In genomic region chr3:108381531-108381930, GRCh38 we compare ENCODE assay signal across 16 cellular contexts.
DNase-seq lines count a peak whose midpoint lies in the region; TF ChIP-seq lines count a peak whose summit lies in the region.
"Had no signal": no experiment of that assay in that cellular context is flagged by ENCODE, and none has a peak within 500 bp of the region (broad histone marks: within the 10 kb centered on the region; RNA-seq: fewer than 3 reads in every experiment).

No MANE protein-coding gene starts in this region.

- H3K36me3 ChIP-seq in BE2C = no peaks in the 10 kb centered on the region
- no peaks in the 10 kb centered on the region for H3K36me3 ChIP-seq in HUES48 (ENCODE audit: control insufficient read depth, insufficient read depth, low read length)
- no peaks in the 10 kb centered on the region for H3K36me3 ChIP-seq in uterus

- H3K27me3 Mint-ChIP-seq in activated naive CD8-positive, alpha-beta T cell treated with anti-CD3 and anti-CD28 coated beads for 36 hours = no peaks in the 10 kb centered on the region

- H3K9me3 Mint-ChIP-seq in activated naive CD8-positive, alpha-beta T cell treated with anti-CD3 and anti-CD28 coated beads for 36 hours = no peaks in the 10 kb centered on the region
- H3K9me3 Mint-ChIP-seq: HFFc6 had no signal

- intact Hi-C loops in uterus (cut with DNase I; ENCODE audit: low total_unique reads) = no loop called here

- H3K9me3 ChIP-seq in BE2C (no peaks in the 10 kb centered on the region), HUES48 (ENCODE audit: control insufficient read depth, insufficient read depth, low read length) (no peaks in the 10 kb centered on the region; the same call in 1 of the 2 replicates), uterus (no peaks in the 10 kb centered on the region)

- H3K4me3 ChIP-seq in BE2C (ENCODE audit: low read depth, low read length) (no peak overlapping the region), HUES48 (ENCODE audit: low read depth, low read length) (no peak overlapping the region), uterus (no peak overlapping the region)

- no peak overlapping the region for H3K4me3 Mint-ChIP-seq in activated naive CD8-positive, alpha-beta T cell treated with anti-CD3 and anti-CD28 coated beads for 36 hours
- H3K4me3 Mint-ChIP-seq: HFFc6 had no signal

- H3K4me1 ChIP-seq in BE2C (peaks cover 17% of the 10 kb centered on the region), HUES48 (ENCODE audit: control insufficient read depth, insufficient read depth, low read length) (peaks cover 19% of the 10 kb centered on the region), uterus (no peaks in the 10 kb centered on the region)

- H3K36me3 Mint-ChIP-seq in activated naive CD8-positive, alpha-beta T cell treated with anti-CD3 and anti-CD28 coated beads for 36 hours = no peaks in the 10 kb centered on the region

- H3K27ac Mint-ChIP-seq in activated naive CD8-positive, alpha-beta T cell treated with anti-CD3 and anti-CD28 coated beads for 36 hours = no peak overlapping the region
- H3K27ac Mint-ChIP-seq: HFFc6 had no signal

- H3K27me3 ChIP-seq in BE2C (no peaks in the 10 kb centered on the region), HUES48 (ENCODE audit: control insufficient read depth, insufficient read depth, low read length) (no peaks in the 10 kb centered on the region), uterus (no peaks in the 10 kb centered on the region)

- TF ChIP-seq CTCF in BE2C (IDR thresholded peaks at IDR 0.05; ENCODE audit: low read depth, low read length) (peak; percentile 43), VCaP (conservative IDR thresholded peaks at IDR 0.05) (no peak), uterus (IDR thresholded peaks at IDR 0.05) (no peak)

- peak overlapping the region; percentile 23 for H3K27ac ChIP-seq in HUES48 (ENCODE audit: low read depth, low read length)
- H3K27ac ChIP-seq in VCaP = peak overlapping the region; percentile 83; the same call in 1 of the 2 replicates
- no peak overlapping the region for H3K27ac ChIP-seq in uterus

- TF ChIP-seq POLR2A in uterus (IDR thresholded peaks at IDR 0.05) = no peak

- H3K9ac ChIP-seq in HUES48 (ENCODE audit: low read depth, low read length) = no peak overlapping the region

- H3K4me1 Mint-ChIP-seq in activated naive CD8-positive, alpha-beta T cell treated with anti-CD3 and anti-CD28 coated beads for 36 hours = peaks cover 6% of the 10 kb centered on the region

- DNase-seq in BE2C = peak; percentile 81
- DNase-seq in islet precursor cell = peak; percentile 89
- DNase-seq in uterus = no peak
- no peak for DNase-seq in SHP77 treated with DMSO at 0.1 percent for 48 hours (lab: John Stamatoyannopoulos, UW)
- no peak for DNase-seq in activated naive CD8-positive, alpha-beta T cell treated with anti-CD3 and anti-CD28 coated beads for 36 hours
- DNase-seq: DMS79, H7, HFFc6, KBM-7, NCI-H1092, NCI-H1694, NCI-H2081, NCI-H2171 treated with DMSO at 0.1 percent for 48 hours, NCI-H524 treated with DMSO at 0.1 percent for 48 hours had no signal

Comparison
In these comparisons a context has a peak if more than half of its experiments do, and no peak if none do; other contexts are left out.
1. DNase-seq: peak in BE2C (single experiment) and islet precursor cell (single experiment); none in uterus (0 of 2), SHP77 treated with DMSO at 0.1 percent for 48 hours (single experiment) and activated naive CD8-positive, alpha-beta T cell treated with anti-CD3 and anti-CD28 coated beads for 36 hours (single experiment).
2. H3K27ac ChIP-seq: peak in HUES48 (single experiment) and VCaP (single experiment); none in uterus (0 of 2).